In genomic region chrX:136878423-136878822, GRCh38 we compare ENCODE assay signal across 11 cellular contexts. TPM values are rescaled to one million over a fixed set of nuclear protein-coding genes. Genes with fewer than 3 reads are reported as not detected.
DNase-seq lines count a peak whose midpoint lies in the region; ATAC-seq and TF ChIP-seq lines count a peak whose summit lies in the region.
"Had no signal": no experiment of that assay in that cellular context is flagged by ENCODE, and none has a peak within 500 bp of the region (broad histone marks: within the 10 kb centered on the region; RNA-seq: fewer than 3 reads in every experiment).

No MANE protein-coding gene starts in this region.

- ATAC-seq in GM21723 (IDR thresholded peaks at IDR 0.05; ENCODE audit: unreplicated experiment), result no peak
- no peak for ATAC-seq in GM18858 (IDR thresholded peaks at IDR 0.05; ENCODE audit: unreplicated experiment)

- intact Hi-C loops in activated CD4-positive, alpha-beta memory T cell treated with anti-CD3 and anti-CD28 coated beads for 36 hours (cut with micrococcal nuclease), result no loop called here
- intact Hi-C loops in stomach (cut with DNase I; ENCODE audit: low total_unique reads), result no loop called here

- H3K4me1 Mint-ChIP-seq in activated CD4-positive, alpha-beta T cell treated with anti-CD3 and anti-CD28 coated beads, Interleukin-2, amount 10 ng/mL, durations not matched to agents 7 days and 5 days, result peaks cover 29% of the 10 kb centered on the region
- H3K4me1 Mint-ChIP-seq in activated CD4-positive, alpha-beta memory T cell treated with anti-CD3 and anti-CD28 coated beads for 36 hours (ENCODE audit: low read depth), result peaks cover 27% of the 10 kb centered on the region

- H3K4me3 Mint-ChIP-seq in activated CD4-positive, alpha-beta T cell treated with anti-CD3 and anti-CD28 coated beads, Interleukin-2, amount 10 ng/mL, durations not matched to agents 7 days and 5 days, result peak overlapping the region; percentile 99
- peak overlapping the region; percentile 98 for H3K4me3 Mint-ChIP-seq in activated CD4-positive, alpha-beta memory T cell treated with anti-CD3 and anti-CD28 coated beads for 36 hours

- H3K27ac Mint-ChIP-seq in activated CD4-positive, alpha-beta T cell treated with anti-CD3 and anti-CD28 coated beads, Interleukin-2, amount 10 ng/mL, durations not matched to agents 7 days and 5 days, result peak overlapping the region; percentile 25
- peak overlapping the region; percentile 99 for H3K27ac Mint-ChIP-seq in activated CD4-positive, alpha-beta memory T cell treated with anti-CD3 and anti-CD28 coated beads for 36 hours

- TF ChIP-seq POLR2A in stomach (IDR thresholded peaks at IDR 0.05), result no peak

- H3K27me3 ChIP-seq in iPS DF 6.9 (ENCODE audit: control insufficient read depth, insufficient read depth, low read length), result no peaks in the 10 kb centered on the region
- H3K27me3 ChIP-seq in stomach, result no peaks in the 10 kb centered on the region

- no peak for DNase-seq in activated CD4-positive, alpha-beta T cell treated with anti-CD3 and anti-CD28 coated beads, Interleukin-2, amount 10 ng/mL, durations not matched to agents 7 days and 5 days
- DNase-seq in activated CD4-positive, alpha-beta T cell treated with anti-CD3 and anti-CD28 coated beads, Interleukin-2, amount 50 U/mL, for 1 hour, result no peak
- DNase-seq in activated CD4-positive, alpha-beta memory T cell treated with anti-CD3 and anti-CD28 coated beads for 36 hours, result no peak
- DNase-seq in iPS DF 6.9 (ENCODE audit: low read depth, low spot score) (no peak), stomach (no peak), midbrain (lab: John Stamatoyannopoulos, UW) (no peak)
- DNase-seq: activated CD4-positive, alpha-beta T cell treated with anti-CD3 and anti-CD28 coated beads for 1 hour; C1 segment of cervical spinal cord; Kasumi-1 had no signal

- H3K4me1 ChIP-seq in iPS DF 6.9 (ENCODE audit: control insufficient read depth, insufficient read depth, low read length), result no peaks in the 10 kb centered on the region
- peaks cover 0 to 20% (median 9%) of the 10 kb centered on the region in 4 donors for H3K4me1 ChIP-seq in stomach

- H3K9me3 ChIP-seq in iPS DF 6.9 (ENCODE audit: control insufficient read depth, insufficient read depth, low read length) (no peaks in the 10 kb centered on the region), stomach (no peaks in the 10 kb centered on the region)

- no peaks in the 10 kb centered on the region for H3K9me3 Mint-ChIP-seq in activated CD4-positive, alpha-beta T cell treated with anti-CD3 and anti-CD28 coated beads, Interleukin-2, amount 10 ng/mL, durations not matched to agents 7 days and 5 days
- no peaks in the 10 kb centered on the region for H3K9me3 Mint-ChIP-seq in activated CD4-positive, alpha-beta memory T cell treated with anti-CD3 and anti-CD28 coated beads for 36 hours

- H3K27ac ChIP-seq in iPS DF 6.9 (ENCODE audit: low read length) (no peak overlapping the region), stomach (peak overlapping the region in 1 of 5 donors; percentile 93)

- peaks cover 49% of the 10 kb centered on the region for H3K36me3 Mint-ChIP-seq in activated CD4-positive, alpha-beta T cell treated with anti-CD3 and anti-CD28 coated beads, Interleukin-2, amount 10 ng/mL, durations not matched to agents 7 days and 5 days (ENCODE audit: low read depth)
- peaks cover 48% of the 10 kb centered on the region for H3K36me3 Mint-ChIP-seq in activated CD4-positive, alpha-beta memory T cell treated with anti-CD3 and anti-CD28 coated beads for 36 hours

- H3K36me3 ChIP-seq in iPS DF 6.9 (ENCODE audit: control insufficient read depth, insufficient read depth, low read length) (peaks cover 11% of the 10 kb centered on the region; the same call in 1 of the 2 replicates), stomach (peaks cover 25 to 52% (median 46%) of the 10 kb centered on the region in 4 donors)

- peak overlapping the region; percentile 35; the same call in 1 of the 2 replicates for H3K4me3 ChIP-seq in iPS DF 6.9 (ENCODE audit: low read length)
- H3K4me3 ChIP-seq in stomach, result peak overlapping the region; percentile 57 to 76 (median 65)

- H3K27me3 Mint-ChIP-seq in activated CD4-positive, alpha-beta T cell treated with anti-CD3 and anti-CD28 coated beads, Interleukin-2, amount 10 ng/mL, durations not matched to agents 7 days and 5 days, result no peaks in the 10 kb centered on the region
- no peaks in the 10 kb centered on the region for H3K27me3 Mint-ChIP-seq in activated CD4-positive, alpha-beta memory T cell treated with anti-CD3 and anti-CD28 coated beads for 36 hours

- TF ChIP-seq CTCF in stomach (IDR thresholded peaks at IDR 0.05), result no peak

- POLR2A ChIA-PET in activated CD4-positive, alpha-beta T cell treated with anti-CD3 and anti-CD28 coated beads, Interleukin-2, amount 10 ng/mL, durations not matched to agents 7 days and 5 days (lab: Charles Lee), result interaction anchor here (1.0 kb wide), 1 partner anchor 98 kb away, joined by 11 read pairs; the partner anchor contains the start of gene ARHGEF6
- POLR2A ChIA-PET in activated CD4-positive, alpha-beta memory T cell treated with anti-CD3 and anti-CD28 coated beads for 36 hours (lab: Charles Lee), result interaction anchor here (0.6 to 3.2 kb wide), 3 partner anchors 10 to 226 kb away, joined by 3 to 27 read pairs (median 22); no protein-coding TSS in a partner anchor

- WGBS in iPS DF 6.9 (ENCODE audit: insufficient coverage, insufficient read length), result no CpG with 5 or more reads among the region's 11 CpGs
- WGBS in stomach, 5 donors, result 23 to 68% (median 47%) methylated on average over 4 to 11 of the region's 11 CpGs

- TF ChIP-seq EP300 in stomach (IDR thresholded peaks at IDR 0.05), result no peak

- CTCF ChIA-PET in activated CD4-positive, alpha-beta T cell treated with anti-CD3 and anti-CD28 coated beads, Interleukin-2, amount 10 ng/mL, durations not matched to agents 7 days and 5 days (lab: Charles Lee), result interaction anchor here (1.3 kb wide), 1 partner anchor 152 kb away, joined by 3 read pairs; no protein-coding TSS in a partner anchor
- CTCF ChIA-PET in activated CD4-positive, alpha-beta memory T cell treated with anti-CD3 and anti-CD28 coated beads for 36 hours (lab: Charles Lee), result interaction anchor here (1.3 kb wide), 1 partner anchor 124 kb away, joined by 3 read pairs; no protein-coding TSS in a partner anchor

RNA-seq across cellular contexts. Expression of gene RBMX, which starts 2.1 kb away (rescaled TPM):
- total RNA-seq in activated CD4-positive, alpha-beta T cell treated with anti-CD3 and anti-CD28 coated beads, Interleukin-2, amount 10 ng/mL, durations not matched to agents 7 days and 5 days, result 100 to 1,000 TPM; 281 to 316 TPM
- 100 to 1,000 TPM; 269 to 271 TPM for total RNA-seq in activated CD4-positive, alpha-beta memory T cell treated with anti-CD3 and anti-CD28 coated beads for 36 hours
- total RNA-seq in stomach, result 100 to 1,000 TPM in 4 of 5 donors, 10 to 100 TPM in 1; 68.1 to 245 (median 137) TPM
- polyA plus RNA-seq in stomach, result 100 to 1,000 TPM in 1 of 3 donors, 10 to 100 TPM in 2; 72.6 to 130 (median 93.1) TPM
